Comparison of ENCODE assay signal across 8 cellular contexts in the genomic region with DNA sequence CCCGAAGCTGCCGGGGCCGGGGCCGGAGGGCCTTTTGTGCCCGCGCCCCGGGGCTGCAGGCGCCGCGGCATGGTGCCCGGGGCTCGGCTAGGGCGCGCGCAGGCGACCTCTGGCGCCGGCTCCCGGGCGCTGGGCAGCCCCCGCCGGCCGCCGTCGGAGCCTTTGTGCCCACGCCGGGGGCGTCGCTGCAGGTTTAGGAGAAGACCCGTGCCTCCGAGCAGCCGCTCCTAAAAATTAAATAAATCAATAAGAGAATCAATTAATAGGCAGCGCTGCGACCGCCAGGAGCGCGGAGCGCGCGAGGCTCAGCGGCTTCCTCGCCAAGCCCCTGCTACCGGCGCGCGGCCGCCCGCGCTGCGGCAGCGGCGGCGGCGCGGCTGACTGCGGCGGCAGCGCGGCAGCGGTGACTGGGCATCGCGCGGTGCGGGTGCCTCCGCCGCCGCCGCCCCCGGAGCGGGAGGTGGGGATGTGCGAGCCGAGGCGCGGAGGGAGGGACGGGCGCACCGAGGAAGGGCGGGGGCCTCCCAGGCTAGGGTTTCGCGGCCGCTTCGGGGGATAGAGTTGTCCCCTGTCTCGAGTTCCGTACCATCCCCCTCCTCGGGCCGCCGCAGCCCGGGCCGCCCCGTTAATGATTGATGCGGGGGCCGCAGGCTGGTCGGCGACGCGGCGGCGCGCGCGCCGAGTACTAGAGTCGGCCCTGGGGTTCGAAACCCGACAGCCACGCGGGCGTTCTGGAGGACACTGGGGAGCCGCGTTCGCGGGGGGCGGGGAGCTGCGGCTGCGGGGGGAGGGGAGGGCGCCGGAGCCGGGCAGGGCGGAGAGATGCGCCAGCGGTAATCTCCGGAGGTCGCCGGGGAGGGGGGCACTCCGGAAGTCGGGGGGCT. TPM values are rescaled to one million over a fixed set of nuclear protein-coding genes. Genes with fewer than 3 reads are reported as not detected.
DNase-seq lines count a peak whose midpoint lies in the region; ATAC-seq and TF ChIP-seq lines count a peak whose summit lies in the region.

A gene with protein sequence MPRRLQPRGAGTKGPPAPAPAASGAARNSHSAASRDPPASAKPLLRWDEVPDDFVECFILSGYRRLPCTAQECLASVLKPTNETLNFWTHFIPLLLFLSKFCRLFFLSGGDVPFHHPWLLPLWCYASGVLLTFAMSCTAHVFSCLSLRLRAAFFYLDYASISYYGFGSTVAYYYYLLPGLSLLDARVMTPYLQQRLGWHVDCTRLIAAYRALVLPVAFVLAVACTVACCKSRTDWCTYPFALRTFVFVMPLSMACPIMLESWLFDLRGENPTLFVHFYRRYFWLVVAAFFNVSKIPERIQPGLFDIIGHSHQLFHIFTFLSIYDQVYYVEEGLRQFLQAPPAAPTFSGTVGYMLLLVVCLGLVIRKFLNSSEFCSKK (minus strand): TSS at position 409 of the 884 bp plus-strand sequence. CDS start 338 bp downstream, at position 71.

- H3K27me3 ChIP-seq in ACC112 (ENCODE audit: insufficient read depth, low read length) (peaks cover 47% of the 10 kb centered on the region), iPS-15b (ENCODE audit: control insufficient read depth, insufficient read depth, low read length) (peaks cover 54% of the 10 kb centered on the region)

- H3K4me3 ChIP-seq in ACC112 (ENCODE audit: low read depth, low read length): peak within 1 kb of the TSS; percentile 85
- H3K4me3 ChIP-seq in GM12865 (ENCODE audit: low read depth, low read length): peak within 1 kb of the TSS; percentile 43; the same call in 1 of the 2 replicates
- H3K4me3 ChIP-seq in astrocyte of the cerebellum (ENCODE audit: low read depth, low read length): peak within 1 kb of the TSS; percentile 63
- peak within 1 kb of the TSS; percentile 85 for H3K4me3 ChIP-seq in iPS-15b (ENCODE audit: low read depth, low read length)

- in situ Hi-C loops in astrocyte of the cerebellum (cut with HindIII; ENCODE audit: low sequenced_read_pairs): no loop called here

- no peaks in the 10 kb centered on the region for H3K36me3 ChIP-seq in ACC112 (ENCODE audit: insufficient read depth, low read length)
- H3K36me3 ChIP-seq in iPS-15b (ENCODE audit: control insufficient read depth, insufficient read depth, low read length): peaks cover 5% of the 10 kb centered on the region

- H3K4me1 ChIP-seq in ACC112 (ENCODE audit: control insufficient read depth, insufficient read depth, low read length, unreplicated experiment) (peaks cover 3% of the 10 kb centered on the region), iPS-15b (ENCODE audit: control insufficient read depth, insufficient read depth, low read length) (peaks cover 2% of the 10 kb centered on the region)

- TF ChIP-seq CTCF in GM12865 (IDR thresholded peaks at IDR 0.05; ENCODE audit: insufficient read depth, low read depth, low read length, missing control alignments) (no peak), astrocyte of the cerebellum (IDR thresholded peaks at IDR 0.05; ENCODE audit: low read depth, low read length, missing control alignments) (no peak)

- H3K27ac ChIP-seq in ACC112 (ENCODE audit: low read depth, low read length): no peak within 1 kb of the TSS

- DNase-seq in GM12865 (ENCODE audit: low read depth) (no peak), M059J (ENCODE audit: low read depth) (peak; percentile 23), astrocyte of the cerebellum (ENCODE audit: low read depth) (no peak), NCI-H2029 treated with DMSO at 0.1 percent for 48 hours (lab: John Stamatoyannopoulos, UW) (no peak)
- peak; percentile 7 for DNase-seq in stimulated activated CD4-positive, alpha-beta T cell treated with anti-CD3 and anti-CD28 coated beads, Interleukin-4, amount 100 ng/mL, for 24 hours

- H3K9ac ChIP-seq in iPS-15b (ENCODE audit: low read depth, low read length): no peak within 1 kb of the TSS

- ATAC-seq in GM18873 (IDR thresholded peaks at IDR 0.05; ENCODE audit: low FRiP score, unreplicated experiment): no peak

- H3K79me2 ChIP-seq in ACC112 (ENCODE audit: control insufficient read depth, insufficient read depth, low read length, unreplicated experiment): no peaks in the 10 kb centered on the region

- peaks cover 4% of the 10 kb centered on the region for H3K9me3 ChIP-seq in iPS-15b (ENCODE audit: control insufficient read depth, insufficient read depth, low read length)

- peak within 1 kb of the TSS; percentile 74 for H2AFZ ChIP-seq in ACC112 (ENCODE audit: low read length, unreplicated experiment)

RNA-seq across cellular contexts. Expression of the gene that starts here (rescaled TPM):
- total RNA-seq in M059J (2014; rRNA removed; shearing (Covaris generic)): 0.12 and 0.59 TPM in 2 replicates

Comparison
In these comparisons a context has a peak if more than half of its experiments do, and no peak if none do; other contexts are left out.
1. Peak in DNase-seq in M059J; RNA of the gene not detected or under 1 TPM.